In genomic region chr20:36092424-36093024, GRCh38 we compare ENCODE assay signal across 1 cellular context.
TF ChIP-seq lines count a peak whose summit lies in the region.

No MANE protein-coding gene starts in this region.

TF ChIP-seq in HepG2, 621 proteins besides CTCF, POLR2A, EP300 and RAD21 (continued from another document and continues in another):
- TF ChIP-seq, protein P1, sequence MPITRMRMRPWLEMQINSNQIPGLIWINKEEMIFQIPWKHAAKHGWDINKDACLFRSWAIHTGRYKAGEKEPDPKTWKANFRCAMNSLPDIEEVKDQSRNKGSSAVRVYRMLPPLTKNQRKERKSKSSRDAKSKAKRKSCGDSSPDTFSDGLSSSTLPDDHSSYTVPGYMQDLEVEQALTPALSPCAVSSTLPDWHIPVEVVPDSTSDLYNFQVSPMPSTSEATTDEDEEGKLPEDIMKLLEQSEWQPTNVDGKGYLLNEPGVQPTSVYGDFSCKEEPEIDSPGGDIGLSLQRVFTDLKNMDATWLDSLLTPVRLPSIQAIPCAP (CRISPR knock-in tag; IDR thresholded peaks at IDR 0.05; ENCODE audit: low read depth): no peak
- no peak for TF ChIP-seq ZKSCAN8 (CRISPR knock-in tag; IDR thresholded peaks at IDR 0.05; ENCODE audit: borderline replicate concordance)
- no peak for TF ChIP-seq HDAC1 (CRISPR knock-in tag; IDR thresholded peaks at IDR 0.05)
- no peak for TF ChIP-seq PHB2 (IDR thresholded peaks at IDR 0.05; ENCODE audit: partially characterized antibody)
- TF ChIP-seq SMARCE1 (IDR thresholded peaks at IDR 0.05; ENCODE audit: borderline replicate concordance): no peak
- TF ChIP-seq MXD3 (CRISPR knock-in tag; IDR thresholded peaks at IDR 0.05): no peak
- TF ChIP-seq ZNF180 (CRISPR knock-in tag; IDR thresholded peaks at IDR 0.05; ENCODE audit: borderline replicate concordance, low read depth): no peak
- no peak for TF ChIP-seq ZNF672 (CRISPR knock-in tag; IDR thresholded peaks at IDR 0.05)
- no peak for TF ChIP-seq ZNF678 (CRISPR knock-in tag; IDR thresholded peaks at IDR 0.05)
- no peak for TF ChIP-seq PAX8 (CRISPR knock-in tag; IDR thresholded peaks at IDR 0.05; ENCODE audit: borderline replicate concordance)
- TF ChIP-seq CREBL2 (CRISPR knock-in tag; IDR thresholded peaks at IDR 0.05; ENCODE audit: borderline replicate concordance): no peak
- no peak for TF ChIP-seq ZNF34 (CRISPR knock-in tag; IDR thresholded peaks at IDR 0.05; ENCODE audit: borderline replicate concordance)
- TF ChIP-seq POLR2AphosphoS5 (IDR thresholded peaks at IDR 0.05; ENCODE audit: low read depth, low read length): no peak
- TF ChIP-seq CREB3 (CRISPR knock-in tag; IDR thresholded peaks at IDR 0.05): no peak
- TF ChIP-seq, protein P2, sequence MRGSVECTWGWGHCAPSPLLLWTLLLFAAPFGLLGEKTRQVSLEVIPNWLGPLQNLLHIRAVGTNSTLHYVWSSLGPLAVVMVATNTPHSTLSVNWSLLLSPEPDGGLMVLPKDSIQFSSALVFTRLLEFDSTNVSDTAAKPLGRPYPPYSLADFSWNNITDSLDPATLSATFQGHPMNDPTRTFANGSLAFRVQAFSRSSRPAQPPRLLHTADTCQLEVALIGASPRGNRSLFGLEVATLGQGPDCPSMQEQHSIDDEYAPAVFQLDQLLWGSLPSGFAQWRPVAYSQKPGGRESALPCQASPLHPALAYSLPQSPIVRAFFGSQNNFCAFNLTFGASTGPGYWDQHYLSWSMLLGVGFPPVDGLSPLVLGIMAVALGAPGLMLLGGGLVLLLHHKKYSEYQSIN (CRISPR knock-in tag; IDR thresholded peaks at IDR 0.05; ENCODE audit: borderline replicate concordance): no peak
- TF ChIP-seq ZC3H13 (CRISPR knock-in tag; IDR thresholded peaks at IDR 0.05): no peak
- no peak for TF ChIP-seq CREB1 (IDR thresholded peaks at IDR 0.05)
- no peak for TF ChIP-seq CREB1 (CRISPR knock-in tag; IDR thresholded peaks at IDR 0.05)
- TF ChIP-seq CERS6 (CRISPR knock-in tag; IDR thresholded peaks at IDR 0.05): no peak
- TF ChIP-seq ZNF607 (CRISPR knock-in tag; IDR thresholded peaks at IDR 0.05; ENCODE audit: borderline replicate concordance): no peak
- TF ChIP-seq, protein P3, sequence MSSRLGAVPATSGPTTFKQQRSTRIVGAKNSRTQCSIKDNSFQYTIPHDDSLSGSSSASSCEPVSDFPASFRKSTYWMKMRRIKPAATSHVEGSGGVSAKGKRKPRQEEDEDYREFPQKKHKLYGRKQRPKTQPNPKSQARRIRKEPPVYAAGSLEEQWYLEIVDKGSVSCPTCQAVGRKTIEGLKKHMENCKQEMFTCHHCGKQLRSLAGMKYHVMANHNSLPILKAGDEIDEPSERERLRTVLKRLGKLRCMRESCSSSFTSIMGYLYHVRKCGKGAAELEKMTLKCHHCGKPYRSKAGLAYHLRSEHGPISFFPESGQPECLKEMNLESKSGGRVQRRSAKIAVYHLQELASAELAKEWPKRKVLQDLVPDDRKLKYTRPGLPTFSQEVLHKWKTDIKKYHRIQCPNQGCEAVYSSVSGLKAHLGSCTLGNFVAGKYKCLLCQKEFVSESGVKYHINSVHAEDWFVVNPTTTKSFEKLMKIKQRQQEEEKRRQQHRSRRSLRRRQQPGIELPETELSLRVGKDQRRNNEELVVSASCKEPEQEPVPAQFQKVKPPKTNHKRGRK (CRISPR knock-in tag; IDR thresholded peaks at IDR 0.05): no peak
- TF ChIP-seq ZNF451 (CRISPR knock-in tag; IDR thresholded peaks at IDR 0.05): 0 out of 2 replicates have a peak, but pooled peaks have one; percentile 24
- TF ChIP-seq CCDC6 (CRISPR knock-in tag; IDR thresholded peaks at IDR 0.05): 0 out of 2 replicates have a peak, but pooled peaks have one; percentile 35
- no peak for TF ChIP-seq MIER3 (CRISPR knock-in tag; IDR thresholded peaks at IDR 0.05; ENCODE audit: borderline replicate concordance)
- no peak for TF ChIP-seq ZBTB4 (CRISPR knock-in tag; IDR thresholded peaks at IDR 0.05; ENCODE audit: borderline replicate concordance)
- TF ChIP-seq, protein P4, sequence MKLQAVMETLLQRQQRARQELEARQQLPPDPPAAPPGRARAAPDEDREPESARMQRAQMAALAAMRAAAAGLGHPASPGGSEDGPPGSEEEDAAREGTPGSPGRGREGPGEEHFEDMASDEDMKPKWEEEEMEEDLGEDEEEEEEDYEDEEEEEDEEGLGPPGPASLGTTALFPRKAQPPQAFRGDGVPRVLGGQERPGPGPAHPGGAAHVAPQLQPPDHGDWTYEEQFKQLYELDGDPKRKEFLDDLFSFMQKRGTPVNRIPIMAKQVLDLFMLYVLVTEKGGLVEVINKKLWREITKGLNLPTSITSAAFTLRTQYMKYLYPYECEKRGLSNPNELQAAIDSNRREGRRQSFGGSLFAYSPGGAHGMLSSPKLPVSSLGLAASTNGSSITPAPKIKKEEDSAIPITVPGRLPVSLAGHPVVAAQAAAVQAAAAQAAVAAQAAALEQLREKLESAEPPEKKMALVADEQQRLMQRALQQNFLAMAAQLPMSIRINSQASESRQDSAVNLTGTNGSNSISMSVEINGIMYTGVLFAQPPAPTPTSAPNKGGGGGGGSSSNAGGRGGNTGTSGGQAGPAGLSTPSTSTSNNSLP (IDR thresholded peaks at IDR 0.05; ENCODE audit: low read depth, low read length): no peak
- TF ChIP-seq PHF21A (CRISPR knock-in tag; IDR thresholded peaks at IDR 0.05): no peak
- TF ChIP-seq ZMAT3 (CRISPR knock-in tag; conservative IDR thresholded peaks at IDR 0.05): no peak
- no peak for TF ChIP-seq RORA (CRISPR knock-in tag; IDR thresholded peaks at IDR 0.05)
- TF ChIP-seq, protein P5, sequence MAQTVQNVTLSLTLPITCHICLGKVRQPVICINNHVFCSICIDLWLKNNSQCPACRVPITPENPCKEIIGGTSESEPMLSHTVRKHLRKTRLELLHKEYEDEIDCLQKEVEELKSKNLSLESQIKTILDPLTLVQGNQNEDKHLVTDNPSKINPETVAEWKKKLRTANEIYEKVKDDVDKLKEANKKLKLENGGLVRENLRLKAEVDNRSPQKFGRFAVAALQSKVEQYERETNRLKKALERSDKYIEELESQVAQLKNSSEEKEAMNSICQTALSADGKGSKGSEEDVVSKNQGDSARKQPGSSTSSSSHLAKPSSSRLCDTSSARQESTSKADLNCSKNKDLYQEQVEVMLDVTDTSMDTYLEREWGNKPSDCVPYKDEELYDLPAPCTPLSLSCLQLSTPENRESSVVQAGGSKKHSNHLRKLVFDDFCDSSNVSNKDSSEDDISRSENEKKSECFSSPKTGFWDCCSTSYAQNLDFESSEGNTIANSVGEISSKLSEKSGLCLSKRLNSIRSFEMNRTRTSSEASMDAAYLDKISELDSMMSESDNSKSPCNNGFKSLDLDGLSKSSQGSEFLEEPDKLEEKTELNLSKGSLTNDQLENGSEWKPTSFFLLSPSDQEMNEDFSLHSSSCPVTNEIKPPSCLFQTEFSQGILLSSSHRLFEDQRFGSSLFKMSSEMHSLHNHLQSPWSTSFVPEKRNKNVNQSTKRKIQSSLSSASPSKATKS (CRISPR knock-in tag; IDR thresholded peaks at IDR 0.05): no peak
- TF ChIP-seq ZNF761 (CRISPR knock-in tag; conservative IDR thresholded peaks at IDR 0.05): no peak
- peak; percentile 59 for TF ChIP-seq ZNF777 (CRISPR knock-in tag; IDR thresholded peaks at IDR 0.05)
- no peak for TF ChIP-seq HOXA7 (CRISPR knock-in tag; IDR thresholded peaks at IDR 0.05)
- no peak for TF ChIP-seq ATM (IDR thresholded peaks at IDR 0.05; ENCODE audit: borderline replicate concordance)
- TF ChIP-seq ZNF468 (CRISPR knock-in tag; IDR thresholded peaks at IDR 0.05): 0 out of 2 replicates have a peak, but pooled peaks have one; percentile 67
- TF ChIP-seq, protein P6, sequence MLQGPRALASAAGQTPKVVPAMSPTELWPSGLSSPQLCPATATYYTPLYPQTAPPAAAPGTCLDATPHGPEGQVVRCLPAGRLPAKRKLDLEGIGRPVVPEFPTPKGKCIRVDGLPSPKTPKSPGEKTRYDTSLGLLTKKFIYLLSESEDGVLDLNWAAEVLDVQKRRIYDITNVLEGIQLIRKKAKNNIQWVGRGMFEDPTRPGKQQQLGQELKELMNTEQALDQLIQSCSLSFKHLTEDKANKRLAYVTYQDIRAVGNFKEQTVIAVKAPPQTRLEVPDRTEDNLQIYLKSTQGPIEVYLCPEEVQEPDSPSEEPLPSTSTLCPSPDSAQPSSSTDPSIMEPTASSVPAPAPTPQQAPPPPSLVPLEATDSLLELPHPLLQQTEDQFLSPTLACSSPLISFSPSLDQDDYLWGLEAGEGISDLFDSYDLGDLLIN (CRISPR knock-in tag; IDR thresholded peaks at IDR 0.05; ENCODE audit: borderline replicate concordance): no peak
- TF ChIP-seq ZNF501 (CRISPR knock-in tag; IDR thresholded peaks at IDR 0.05): no peak
- TF ChIP-seq ZNF670 (CRISPR knock-in tag; IDR thresholded peaks at IDR 0.05; ENCODE audit: borderline replicate concordance): no peak
- no peak for TF ChIP-seq CBX2 (IDR thresholded peaks at IDR 0.05; ENCODE audit: low read depth, low read length)
- 0 out of 2 replicates have a peak, but pooled peaks have one; percentile 21 for TF ChIP-seq CBX2 (CRISPR knock-in tag; IDR thresholded peaks at IDR 0.05; ENCODE audit: low read depth)
- TF ChIP-seq RFXANK (CRISPR knock-in tag; IDR thresholded peaks at IDR 0.05): no peak
- TF ChIP-seq ZNF564 (CRISPR knock-in tag; IDR thresholded peaks at IDR 0.05): 0 out of 2 replicates have a peak, but pooled peaks have one; percentile 3
- TF ChIP-seq, protein P7, sequence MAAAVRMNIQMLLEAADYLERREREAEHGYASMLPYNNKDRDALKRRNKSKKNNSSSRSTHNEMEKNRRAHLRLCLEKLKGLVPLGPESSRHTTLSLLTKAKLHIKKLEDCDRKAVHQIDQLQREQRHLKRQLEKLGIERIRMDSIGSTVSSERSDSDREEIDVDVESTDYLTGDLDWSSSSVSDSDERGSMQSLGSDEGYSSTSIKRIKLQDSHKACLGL (CRISPR knock-in tag; IDR thresholded peaks at IDR 0.05): no peak
- no peak for TF ChIP-seq KAT7 (CRISPR knock-in tag; IDR thresholded peaks at IDR 0.05; ENCODE audit: borderline replicate concordance)
- no peak for TF ChIP-seq CHCHD3 (CRISPR knock-in tag; IDR thresholded peaks at IDR 0.05)
